ENCODE assay signal across 12 cellular contexts in genomic region chr2:202172439-202173191, GRCh38.
A peak's percentile ranks its signal among the peaks of the same experiment; 100 is the strongest.
DNase-seq lines count a peak whose midpoint lies in the region; ATAC-seq and TF ChIP-seq lines count a peak whose summit lies in the region.
"Had no signal": no experiment of that assay in that cellular context is flagged by ENCODE, and none has a peak within 500 bp of the region (broad histone marks: within the 10 kb centered on the region; RNA-seq: fewer than 3 reads in every experiment).

No MANE protein-coding gene starts in this region.

- H3K27ac Mint-ChIP-seq in natural killer cell treated with Interleukin-12 subunit alpha and Interleukin-12 subunit beta and Interleukin-15 and Interleukin-18, amount 100 ng/mL, for 72 hours, result peak overlapping the region; percentile 72 to 93
- no peak overlapping the region for H3K27ac Mint-ChIP-seq in natural killer cell
- H3K27ac Mint-ChIP-seq in stimulated activated naive CD8-positive, alpha-beta T cell treated with anti-CD3 and anti-CD28 coated beads, Interleukin-15, amount 100 ng/mL, for 72 hours, result peak overlapping the region; percentile 79 to 94

- DNase-seq in natural killer cell treated with Interleukin-12 subunit alpha and Interleukin-12 subunit beta and Interleukin-15 and Interleukin-18, amount 100 ng/mL, for 72 hours (ENCODE audit: low spot score), result peak; percentile 79
- DNase-seq in natural killer cell (no peak), M059J (ENCODE audit: low read depth) (peak; percentile 65), fibroblast of villous mesenchyme (ENCODE audit: low read depth) (peak; percentile 47), SKM-1 treated with dmso at 0.1 percent for 144 hours (lab: John Stamatoyannopoulos, UW; ENCODE audit: unreplicated experiment) (no peak), cardiac septum (ENCODE audit: low spot score) (no peak), COR-L47 (lab: John Stamatoyannopoulos, UW) (no peak)
- DNase-seq in stimulated activated naive CD8-positive, alpha-beta T cell treated with anti-CD3 and anti-CD28 coated beads, Interleukin-15, amount 100 ng/mL, for 72 hours, result peak; percentile 17 to 27
- DNase-seq: glutamatergic neuron, GM23248, NCI-H2107 had no signal

- H3K9me3 Mint-ChIP-seq in natural killer cell treated with Interleukin-12 subunit alpha and Interleukin-12 subunit beta and Interleukin-15 and Interleukin-18, amount 100 ng/mL, for 72 hours, result no peaks in the 10 kb centered on the region
- H3K9me3 Mint-ChIP-seq in natural killer cell, result no peaks in the 10 kb centered on the region
- H3K9me3 Mint-ChIP-seq in stimulated activated naive CD8-positive, alpha-beta T cell treated with anti-CD3 and anti-CD28 coated beads, Interleukin-15, amount 100 ng/mL, for 72 hours, result no peaks in the 10 kb centered on the region

- peaks cover 14 to 16% of the 10 kb centered on the region in 2 donors for H3K27me3 Mint-ChIP-seq in natural killer cell treated with Interleukin-12 subunit alpha and Interleukin-12 subunit beta and Interleukin-15 and Interleukin-18, amount 100 ng/mL, for 72 hours
- peaks cover 17 to 18% of the 10 kb centered on the region in 2 donors for H3K27me3 Mint-ChIP-seq in natural killer cell (ENCODE audit: low read depth in 2 of 2)
- H3K27me3 Mint-ChIP-seq in stimulated activated naive CD8-positive, alpha-beta T cell treated with anti-CD3 and anti-CD28 coated beads, Interleukin-15, amount 100 ng/mL, for 72 hours, result peaks cover 20% of the 10 kb centered on the region

- no peaks in the 10 kb centered on the region for H3K36me3 Mint-ChIP-seq in natural killer cell treated with Interleukin-12 subunit alpha and Interleukin-12 subunit beta and Interleukin-15 and Interleukin-18, amount 100 ng/mL, for 72 hours
- no peaks in the 10 kb centered on the region for H3K36me3 Mint-ChIP-seq in natural killer cell

- ATAC-seq in natural killer cell treated with Interleukin-12 subunit alpha and Interleukin-12 subunit beta and Interleukin-15 and Interleukin-18, amount 100 ng/mL, for 72 hours, result peak; percentile 85 to 90
- ATAC-seq in natural killer cell, result no peak
- ATAC-seq in stimulated activated naive CD8-positive, alpha-beta T cell treated with anti-CD3 and anti-CD28 coated beads, Interleukin-15, amount 100 ng/mL, for 72 hours, result peak; percentile 85

- intact Hi-C loops in natural killer cell (cut with micrococcal nuclease), result no loop called here
- intact Hi-C loops in cardiac septum (cut with DNase I), result loop anchor here (5.0 kb wide), 1 partner anchor 60 kb away; no protein-coding TSS in a partner anchor

- H3K4me1 Mint-ChIP-seq in natural killer cell treated with Interleukin-12 subunit alpha and Interleukin-12 subunit beta and Interleukin-15 and Interleukin-18, amount 100 ng/mL, for 72 hours (ENCODE audit: low read depth in 2 of 2), result peaks cover 12 to 34% of the 10 kb centered on the region in 2 donors
- H3K4me1 Mint-ChIP-seq in natural killer cell, result peaks cover 0 to 6% of the 10 kb centered on the region in 2 donors
- peaks cover 59% of the 10 kb centered on the region for H3K4me1 Mint-ChIP-seq in stimulated activated naive CD8-positive, alpha-beta T cell treated with anti-CD3 and anti-CD28 coated beads, Interleukin-15, amount 100 ng/mL, for 72 hours

- H3K4me3 Mint-ChIP-seq in natural killer cell treated with Interleukin-12 subunit alpha and Interleukin-12 subunit beta and Interleukin-15 and Interleukin-18, amount 100 ng/mL, for 72 hours, result peak overlapping the region; percentile 75
- no peak overlapping the region for H3K4me3 Mint-ChIP-seq in natural killer cell
- peak overlapping the region; percentile 74 to 76 for H3K4me3 Mint-ChIP-seq in stimulated activated naive CD8-positive, alpha-beta T cell treated with anti-CD3 and anti-CD28 coated beads, Interleukin-15, amount 100 ng/mL, for 72 hours

- TF ChIP-seq CTCF in natural killer cell (IDR thresholded peaks at IDR 0.05) (no peak), fibroblast of villous mesenchyme (IDR thresholded peaks at IDR 0.05; ENCODE audit: insufficient read depth, low read depth, low read length) (no peak)

- no peak overlapping the region for H3K4me3 ChIP-seq in fibroblast of villous mesenchyme (ENCODE audit: low read depth, low read length)
- H3K4me3 ChIP-seq: BLaER1, GM23248 had no signal

Comparison
In these comparisons a context has a peak if more than half of its experiments do, and no peak if none do; other contexts are left out.
1. ATAC-seq: peak in natural killer cell treated with Interleukin-12 subunit alpha and Interleukin-12 subunit beta and Interleukin-15 and Interleukin-18, amount 100 ng/mL, for 72 hours (2 of 2) and stimulated activated naive CD8-positive, alpha-beta T cell treated with anti-CD3 and anti-CD28 coated beads, Interleukin-15, amount 100 ng/mL, for 72 hours (single experiment); none in natural killer cell (0 of 3).
2. DNase-seq: peak in natural killer cell treated with Interleukin-12 subunit alpha and Interleukin-12 subunit beta and Interleukin-15 and Interleukin-18, amount 100 ng/mL, for 72 hours (single experiment), M059J (single experiment), fibroblast of villous mesenchyme (single experiment) and stimulated activated naive CD8-positive, alpha-beta T cell treated with anti-CD3 and anti-CD28 coated beads, Interleukin-15, amount 100 ng/mL, for 72 hours (2 of 2); none in natural killer cell (single experiment), SKM-1 treated with dmso at 0.1 percent for 144 hours (single experiment), cardiac septum (single experiment) and COR-L47 (single experiment).
3. H3K27ac Mint-ChIP-seq: peak in natural killer cell treated with Interleukin-12 subunit alpha and Interleukin-12 subunit beta and Interleukin-15 and Interleukin-18, amount 100 ng/mL, for 72 hours (2 of 2) and stimulated activated naive CD8-positive, alpha-beta T cell treated with anti-CD3 and anti-CD28 coated beads, Interleukin-15, amount 100 ng/mL, for 72 hours (2 of 2); none in natural killer cell (0 of 2).